In genomic region chr20:2297352-2297717, GRCh38 we compare ENCODE assay signal across 1 cellular context.
TF ChIP-seq lines count a peak whose summit lies in the region.

No MANE protein-coding gene starts in this region.

TF ChIP-seq in GM23338, 12 proteins besides CTCF, POLR2A, EP300 and RAD21 (continued from another document):
- TF ChIP-seq ZNF462 (CRISPR knock-in tag; IDR thresholded peaks at IDR 0.05) (no peak), ZNF114 (CRISPR knock-in tag; IDR thresholded peaks at IDR 0.05) (no peak), POLR2AphosphoS5 (IDR thresholded peaks at IDR 0.05; ENCODE audit: low read depth) (no peak), EZH2phosphoT487 (IDR thresholded peaks at IDR 0.05; ENCODE audit: unreplicated experiment) (no peak), REST (IDR thresholded peaks at IDR 0.05; ENCODE audit: unreplicated experiment) (no peak), NANOG (IDR thresholded peaks at IDR 0.05; ENCODE audit: borderline replicate concordance) (no peak), ZNF331 (CRISPR knock-in tag; IDR thresholded peaks at IDR 0.05; ENCODE audit: low read depth) (no peak), CREB1 (CRISPR knock-in tag; IDR thresholded peaks at IDR 0.05; ENCODE audit: low read depth) (no peak), JUNB (IDR thresholded peaks at IDR 0.05; ENCODE audit: unreplicated experiment) (no peak)
